9 cellular contexts compared by ENCODE assay signal in the genomic region with DNA sequence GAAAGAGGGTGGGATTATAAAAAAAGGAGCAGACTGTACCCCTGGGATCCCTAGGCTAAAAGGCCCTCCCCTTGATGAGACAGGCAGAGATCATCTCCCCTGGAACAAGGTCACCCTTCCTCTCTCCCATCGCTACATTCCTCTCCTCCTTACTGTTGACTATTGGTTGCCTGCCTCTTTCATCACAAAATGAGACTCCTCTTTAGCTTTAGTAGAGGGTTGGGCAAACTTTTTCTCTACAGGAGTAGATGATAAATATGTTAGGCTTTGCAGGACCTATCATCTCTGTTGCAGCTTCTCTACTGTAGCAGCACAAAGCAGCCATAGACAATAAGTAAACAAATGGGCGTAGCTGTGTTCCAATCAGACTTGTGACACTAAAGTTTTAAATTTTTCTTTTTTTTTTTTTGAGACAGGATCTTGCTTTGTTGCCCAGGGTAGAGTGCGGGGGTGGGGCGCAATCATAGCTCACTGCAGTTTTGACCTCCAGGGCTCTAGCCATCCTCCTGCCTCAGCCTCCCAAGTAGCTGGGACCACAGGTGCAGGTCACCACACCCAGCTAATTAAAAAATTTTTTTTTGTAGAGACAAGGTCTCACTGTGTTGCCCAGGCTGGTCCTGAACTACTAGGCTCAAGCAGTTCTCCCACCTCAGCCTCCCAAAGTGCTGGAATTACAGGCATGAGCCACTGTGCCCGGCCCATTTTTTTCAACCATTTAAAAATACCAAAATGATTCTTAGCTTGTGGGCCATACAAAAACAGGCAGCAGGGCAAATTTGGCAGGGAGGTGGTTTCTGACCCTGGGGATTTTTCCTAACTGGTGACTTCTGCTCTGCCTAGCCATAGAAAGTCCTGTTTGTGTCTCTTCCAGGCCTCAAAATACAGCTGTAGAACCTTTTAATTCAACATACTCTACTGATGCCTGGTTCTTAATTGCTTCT. TPM values are rescaled to one million over a fixed set of nuclear protein-coding genes. Genes with fewer than 3 reads are reported as not detected.
DNase-seq lines count a peak whose midpoint lies in the region; ATAC-seq and TF ChIP-seq lines count a peak whose summit lies in the region.
"Had no signal": no experiment of that assay in that cellular context is flagged by ENCODE, and none has a peak within 500 bp of the region (broad histone marks: within the 10 kb centered on the region; RNA-seq: fewer than 3 reads in every experiment).

No MANE protein-coding gene starts in this region.

- peak overlapping the region; percentile 78 for H3K9ac ChIP-seq in OCI-LY3 (ENCODE audit: low read length)

- peak overlapping the region; percentile 90 for H3K27ac ChIP-seq in OCI-LY3 (ENCODE audit: low read length)
- H3K27ac ChIP-seq in dorsolateral prefrontal cortex: peak overlapping the region in 57 of 59 donors; percentile 5 to 100 (median 98)

- H2AFZ ChIP-seq in OCI-LY3 (ENCODE audit: low read depth, low read length): no peak overlapping the region

- peaks cover 0 to 2% (median 0%) of the 10 kb centered on the region in 3 donors for H3K27me3 Mint-ChIP-seq in CD14-positive monocyte (ENCODE audit: low read depth in 3 of 3)
- no peaks in the 10 kb centered on the region for H3K27me3 Mint-ChIP-seq in neural crest cell (ENCODE audit: low read depth)

- H3K27me3 ChIP-seq in OCI-LY3 (ENCODE audit: low read depth, low read length) (no peaks in the 10 kb centered on the region), dorsolateral prefrontal cortex (no peaks in the 10 kb centered on the region)

- H4K20me1 ChIP-seq in OCI-LY3 (ENCODE audit: insufficient read depth, low read length): no peaks in the 10 kb centered on the region

- H3K4me3 Mint-ChIP-seq in CD14-positive monocyte (peak overlapping the region; percentile 93), neural crest cell (peak overlapping the region; percentile 16)

- peaks cover 35 to 52% of the 10 kb centered on the region in 2 donors for H3K36me3 Mint-ChIP-seq in CD14-positive monocyte
- H3K36me3 Mint-ChIP-seq in neural crest cell (ENCODE audit: low read depth): no peaks in the 10 kb centered on the region

- no peaks in the 10 kb centered on the region for H3K36me3 ChIP-seq in OCI-LY3 (replicated peaks; ENCODE audit: low read depth, low read length)

- H3K4me1 ChIP-seq in OCI-LY3 (ENCODE audit: low read length): peaks cover 86% of the 10 kb centered on the region

- intact Hi-C loops in CD14-positive monocyte (cut with micrococcal nuclease) (loop anchor here (5.0 kb wide), 2 partner anchors 58 to 63 kb away; partner anchors contain the start of gene ENSA (in 1 of the 2)), dorsolateral prefrontal cortex (cut with DNase I) (loop anchor here (5.0 to 10.0 kb wide), 3 partner anchors 63 to 430 kb away; partner anchors contain the start of gene ENSA (in 1 of the 2))

- peaks cover 68% of the 10 kb centered on the region for H3K79me2 ChIP-seq in OCI-LY3 (ENCODE audit: low read length)

- H3K27ac Mint-ChIP-seq in CD14-positive monocyte (peak overlapping the region; percentile 3 to 99 (median 98)), neural crest cell (ENCODE audit: unreplicated experiment) (no peak overlapping the region)

- ATAC-seq in HG03095 (IDR thresholded peaks at IDR 0.05; ENCODE audit: unreplicated experiment) (no peak), GM21381 (IDR thresholded peaks at IDR 0.05; ENCODE audit: unreplicated experiment) (no peak)
- ATAC-seq: left lobe of liver had no signal

- H3K4me3 ChIP-seq in OCI-LY3 (ENCODE audit: low read length) (peak overlapping the region; percentile 70), dorsolateral prefrontal cortex (no peak overlapping the region)

- H3K9me3 ChIP-seq in OCI-LY3 (ENCODE audit: insufficient read depth, low read length): no peaks in the 10 kb centered on the region

- peaks cover 90% of the 10 kb centered on the region for H3K4me1 Mint-ChIP-seq in CD14-positive monocyte
- peaks cover 71% of the 10 kb centered on the region for H3K4me1 Mint-ChIP-seq in neural crest cell

- DNase-seq in CD14-positive monocyte (ENCODE audit: low spot score) (no peak), dorsolateral prefrontal cortex (peak in 1 of 10 donors; percentile 6), neural crest cell (ENCODE audit: low read depth, low spot score) (no peak), mucosa of gallbladder (ENCODE audit: low spot score) (no peak), NCI-H2081 treated with DMSO at 0.1 percent for 48 hours (lab: John Stamatoyannopoulos, UW) (no peak)

- peak overlapping the region; percentile 93 for H3K4me2 ChIP-seq in OCI-LY3 (ENCODE audit: low read length)

- H3K9me3 Mint-ChIP-seq in CD14-positive monocyte (peaks cover 0 to 3% (median 0%) of the 10 kb centered on the region in 7 donors), neural crest cell (no peaks in the 10 kb centered on the region)

- no peak for TF ChIP-seq CTCF in CD14-positive monocyte (IDR thresholded peaks at IDR 0.05)
- no peak for TF ChIP-seq CTCF in OCI-LY3 (IDR thresholded peaks at IDR 0.05; ENCODE audit: low read depth, low read length)
- TF ChIP-seq CTCF in dorsolateral prefrontal cortex (IDR thresholded peaks at IDR 0.05 in 54 of 56, conservative IDR thresholded peaks at IDR 0.05 in 2 of 56; ENCODE audit: low read depth in 1 of 56, partially characterized antibody in 56 of 56): no peak
- TF ChIP-seq CTCF in neural crest cell (conservative IDR thresholded peaks at IDR 0.05): no peak

RNA-seq across cellular contexts. Expression of gene MCL1, which starts 15.1 kb away (rescaled TPM):
- polyA plus RNA-seq in CD14-positive monocyte: 100 to 1,000 TPM; 287 to 301 TPM
- total RNA-seq in dorsolateral prefrontal cortex (100 to 1,000 TPM in 19 of 120 experiments, 10 to 100 TPM in 101; 43.4 to 130 (median 70.6) TPM), neural crest cell (179 and 186 TPM in 2 replicates), mucosa of gallbladder (231 TPM)

RNA-seq across cellular contexts. Expression of gene ADAMTSL4, which starts 15.1 kb away (rescaled TPM):
- polyA plus RNA-seq in CD14-positive monocyte: 1 to 10 TPM; 2.5 to 2.8 TPM
- total RNA-seq in dorsolateral prefrontal cortex: 1 to 10 TPM in 102 of 120 experiments, under 1 TPM in 18; 0.25 to 8.0 (median 1.9) TPM
- 0.32 and 0.44 TPM in 2 replicates for total RNA-seq in neural crest cell
- 17.2 TPM for total RNA-seq in mucosa of gallbladder

RNA-seq across cellular contexts. Expression of gene FALEC, which starts 48.8 kb away (rescaled TPM):
- polyA plus RNA-seq in CD14-positive monocyte: not detected
- total RNA-seq in dorsolateral prefrontal cortex (1 to 10 TPM in 111 of 120 experiments, under 1 TPM in 1, not detected in 8; 0.99 to 5.8 (median 2.4) TPM), neural crest cell (1.2 and 1.3 TPM in 2 replicates), mucosa of gallbladder (1.1 TPM)

RNA-seq across cellular contexts. Expression of gene ECM1, which starts 56.4 kb away (rescaled TPM):
- not detected for polyA plus RNA-seq in CD14-positive monocyte
- total RNA-seq in dorsolateral prefrontal cortex (10 to 100 TPM in 117 of 120 experiments, 1 to 10 TPM in 3; 6.8 to 31.3 (median 17.2) TPM), neural crest cell (5.3 and 5.5 TPM in 2 replicates), mucosa of gallbladder (681 TPM)
